In genomic region chr4:94419549-94419948, GRCh38 we compare ENCODE assay signal across 14 cellular contexts. TPM values are rescaled to one million over a fixed set of nuclear protein-coding genes. Genes with fewer than 3 reads are reported as not detected.
DNase-seq lines count a peak whose midpoint lies in the region; ATAC-seq and TF ChIP-seq lines count a peak whose summit lies in the region.
"Had no signal": no experiment of that assay in that cellular context is flagged by ENCODE, and none has a peak within 500 bp of the region (broad histone marks: within the 10 kb centered on the region; RNA-seq: fewer than 3 reads in every experiment).

No MANE protein-coding gene starts in this region.

- H3K27me3 ChIP-seq in mammary epithelial cell (ENCODE audit: insufficient read depth, low read length): no peaks in the 10 kb centered on the region

- H4K20me1 ChIP-seq in mammary epithelial cell (ENCODE audit: insufficient read depth, low read length): no peaks in the 10 kb centered on the region

- no peaks in the 10 kb centered on the region for H3K36me3 ChIP-seq in mammary epithelial cell (ENCODE audit: insufficient read depth, low read length)

- no peaks in the 10 kb centered on the region for H3K79me2 ChIP-seq in mammary epithelial cell (ENCODE audit: insufficient read depth, low read length)

- no TSS peak for BruUV-seq in mammary epithelial cell (replicated peaks; lab: Mats Ljungman, UMichigan)

- dilution Hi-C loops in mammary epithelial cell (cut with HindIII; ENCODE audit: low sequenced_read_pairs): no loop called here

- no peak overlapping the region for H2AFZ ChIP-seq in mammary epithelial cell (ENCODE audit: low read depth, low read length)

- H3K9ac ChIP-seq in mammary epithelial cell (ENCODE audit: insufficient read depth, low read length): no peak overlapping the region

- peak overlapping the region in 1 of 3 experiments; percentile 13 for H3K4me3 ChIP-seq in mammary epithelial cell (replicated peaks in 1 of 3; ENCODE audit: insufficient read depth in 1 of 3, low read depth in 2 of 3, low read length in 3 of 3)

- no peak for TF ChIP-seq CTCF in mammary epithelial cell (conservative IDR thresholded peaks at IDR 0.05 in 1 of 2, IDR thresholded peaks at IDR 0.05 in 1 of 2; ENCODE audit: extremely low read depth in 1 of 2, insufficient read depth in 1 of 2, low read depth in 1 of 2, low read length in 2 of 2)
- TF ChIP-seq CTCF in omental fat pad (IDR thresholded peaks at IDR 0.05): no peak

- in situ Hi-C loops in mammary epithelial cell (cut with MboI; ENCODE audit: low sequenced_read_pairs in 2 of 2): no loop called here

- peak overlapping the region; percentile 74 for H3K4me2 ChIP-seq in mammary epithelial cell (ENCODE audit: insufficient read depth, low read depth, low read length)

- H3K27ac ChIP-seq in mammary epithelial cell (ENCODE audit: insufficient read depth, low read depth, low read length): no peak overlapping the region
- H3K27ac ChIP-seq: RWPE1 had no signal

- peaks cover 11% of the 10 kb centered on the region for H3K4me1 ChIP-seq in mammary epithelial cell (ENCODE audit: insufficient read depth, low read length)

- DNase-seq in left ventricle myocardium superior: no peak
- no peak for DNase-seq in cardiac septum (ENCODE audit: low spot score)
- no peak for DNase-seq in mammary epithelial cell
- no peak for DNase-seq in omental fat pad (ENCODE audit: low spot score)
- DNase-seq in Kasumi-1 (lab: John Stamatoyannopoulos, UW): no peak
- no peak for DNase-seq in posterior cingulate gyrus
- no peak for DNase-seq in activated CD4-positive, alpha-beta T cell treated with anti-CD3 and anti-CD28 coated beads for 48 hours
- DNase-seq: NCI-H1417 treated with DMSO at 0.1 percent for 48 hours; NCI-H1930; NCI-H2171; NCI-H446; NCI-H69; NK-92 treated with Interleukin-12 subunit alpha and Interleukin-12 subunit beta, amount 100 ng/mL, for 24 hours had no signal

- CTCF ChIA-PET in mammary epithelial cell (lab: Charles Lee; ENCODE audit: low non-redundant PET): no interaction called here

- intact Hi-C loops in left ventricle myocardium superior (cut with micrococcal nuclease): no loop called here
- intact Hi-C loops in cardiac septum (cut with DNase I): no loop called here
- intact Hi-C loops in mammary epithelial cell (cut with micrococcal nuclease): no loop called here
- intact Hi-C loops in posterior cingulate gyrus (cut with DNase I): no loop called here

- ATAC-seq in left ventricle myocardium superior: peak; percentile 19
- ATAC-seq in omental fat pad (ENCODE audit: low FRiP score): peak; percentile 12

- no peaks in the 10 kb centered on the region for H3K9me3 ChIP-seq in mammary epithelial cell (replicated peaks; ENCODE audit: insufficient read depth, low read length)

RNA-seq across cellular contexts. Expression of gene PDLIM5, which starts 32.2 kb away (rescaled TPM):
- total RNA-seq in left ventricle myocardium superior (1,169 TPM), cardiac septum (1,256 TPM), mammary epithelial cell (100 to 1,000 TPM; 199 to 225 TPM), omental fat pad (100 to 1,000 TPM; 119 to 168 (median 146) TPM)
- polyA plus RNA-seq in mammary epithelial cell: 160 TPM
- polyA minus RNA-seq in mammary epithelial cell: 237 TPM
